9 cellular contexts compared by ENCODE assay signal in the genomic region with DNA sequence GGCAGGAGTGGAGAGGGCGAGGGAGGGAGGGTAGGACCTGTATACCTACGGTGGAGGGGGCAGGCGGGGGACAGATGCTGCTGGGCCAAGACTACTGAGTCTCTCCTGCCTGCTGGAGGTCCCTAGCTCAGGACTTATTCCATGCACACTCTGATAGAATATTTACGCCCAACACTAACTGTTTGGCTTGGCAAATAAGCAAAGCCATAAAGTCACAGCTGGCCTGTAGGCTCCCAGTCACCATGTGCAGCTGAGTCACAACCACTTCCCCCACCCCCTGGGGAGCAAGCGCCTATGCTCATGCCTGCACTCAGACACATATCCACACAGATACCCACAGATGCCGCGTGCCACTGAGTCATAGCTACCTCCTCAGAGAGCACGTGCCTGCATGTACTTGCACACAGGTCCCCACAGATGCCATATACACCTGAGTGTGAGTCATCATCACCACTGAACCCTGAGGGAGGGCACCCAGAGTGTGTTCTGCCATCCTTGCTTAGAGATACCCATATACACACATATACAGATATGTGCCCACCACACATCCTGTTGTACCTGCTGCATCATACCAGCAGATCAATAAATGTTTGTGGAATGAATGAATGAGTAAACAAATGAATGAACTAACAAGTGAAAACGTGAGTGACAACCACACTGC.
A peak's percentile ranks its signal among the peaks of the same experiment; 100 is the strongest.
DNase-seq lines count a peak whose midpoint lies in the region; ATAC-seq and TF ChIP-seq lines count a peak whose summit lies in the region.
"Had no signal": no experiment of that assay in that cellular context is flagged by ENCODE, and none has a peak within 500 bp of the region (broad histone marks: within the 10 kb centered on the region; RNA-seq: fewer than 3 reads in every experiment).

No MANE protein-coding gene starts in this region.

- H3K4me2 ChIP-seq in skeletal muscle satellite cell (ENCODE audit: low read length): peak overlapping the region; percentile 93

- intact Hi-C loops in CD14-positive monocyte (cut with micrococcal nuclease): loop anchor here (5.0 to 10.0 kb wide), 5 partner anchors 95 to 563 kb away; partner anchors contain the start of genes ADM (in 1 of the 2), SWAP70 (in 1 of the 2) and WEE1 (in 1 of the 2)
- intact Hi-C loops in adrenal gland (cut with DNase I): loop anchor here (2.0 to 10.0 kb wide), 4 partner anchors 145 to 545 kb away; partner anchors contain the start of gene ADM (in 1 of the 2)
- intact Hi-C loops in heart right ventricle (cut with DNase I): loop anchor here (2.0 to 10.0 kb wide), 14 partner anchors 58 to 975 kb away; partner anchors contain the start of gene ADM (in 6 of the 10)

- peak; percentile 85; the same call in 1 of the 2 replicates for TF ChIP-seq EP300 in Ishikawa (IDR thresholded peaks at IDR 0.05; ENCODE audit: borderline replicate concordance)

- H3K4me3 ChIP-seq in adrenal gland (no peak overlapping the region), heart right ventricle (peak overlapping the region in 8 of 10 donors; percentile 50 to 86 (median 79)), skeletal muscle satellite cell (ENCODE audit: low read length) (peak overlapping the region; percentile 68), HAP-1 (no peak overlapping the region; the same call in 1 of the 2 replicates)

- no peak for TF ChIP-seq CTCF in CD14-positive monocyte (IDR thresholded peaks at IDR 0.05)
- TF ChIP-seq CTCF in GM20000 (IDR thresholded peaks at IDR 0.05; ENCODE audit: extremely low read depth, missing control alignments): no peak
- no peak for TF ChIP-seq CTCF in adrenal gland (IDR thresholded peaks at IDR 0.05)
- no peak for TF ChIP-seq CTCF in heart right ventricle (IDR thresholded peaks at IDR 0.05)

- TF ChIP-seq RAD21 in Ishikawa (IDR thresholded peaks at IDR 0.05; ENCODE audit: low read depth): no peak

- H3K4me1 ChIP-seq in adrenal gland (replicated peaks in 1 of 2) (peaks cover 12 to 23% of the 10 kb centered on the region in 2 donors), heart right ventricle (peaks cover 14 to 73% (median 48%) of the 10 kb centered on the region in 9 donors), skeletal muscle satellite cell (ENCODE audit: control insufficient read depth, insufficient read depth, low read length) (peaks cover 61% of the 10 kb centered on the region), HAP-1 (peaks cover 27% of the 10 kb centered on the region)

- H3K4me3 Mint-ChIP-seq in CD14-positive monocyte: peak overlapping the region; percentile 75 to 84

- H3K9me3 Mint-ChIP-seq in CD14-positive monocyte: peaks cover 0 to 2% (median 0%) of the 10 kb centered on the region in 7 donors

- peak; percentile 100 for DNase-seq in CD14-positive monocyte (ENCODE audit: low spot score)
- DNase-seq in GM20000 (ENCODE audit: low spot score): peak; percentile 71
- DNase-seq in SW480 (ENCODE audit: low spot score): peak; percentile 100
- DNase-seq in adrenal gland: peak; percentile 55 to 89 (median 80)
- DNase-seq in heart right ventricle: peak; percentile 76 to 84
- DNase-seq in HAP-1 (ENCODE audit: low spot score in 2 of 2): no peak

- H3K36me3 Mint-ChIP-seq in CD14-positive monocyte: peaks cover 0 to 3% of the 10 kb centered on the region in 2 donors

- peak overlapping the region in 6 of 7 donors; percentile 64 to 94 (median 86) for H3K27ac Mint-ChIP-seq in CD14-positive monocyte

- peaks cover 38% of the 10 kb centered on the region for H3K4me1 Mint-ChIP-seq in CD14-positive monocyte

- peak overlapping the region; percentile 89 for H3K9ac ChIP-seq in skeletal muscle satellite cell (ENCODE audit: low read depth, low read length)

- H3K9me3 ChIP-seq in adrenal gland (replicated peaks in 1 of 3) (no peaks in the 10 kb centered on the region), heart right ventricle (no peaks in the 10 kb centered on the region), skeletal muscle satellite cell (replicated peaks; ENCODE audit: low read length) (no peaks in the 10 kb centered on the region), HAP-1 (no peaks in the 10 kb centered on the region)

- in situ Hi-C loops in HAP-1 (cut with MboI; ENCODE audit: low sequenced_read_pairs): loop anchor here (5.0 to 10.0 kb wide), 3 partner anchors 208 to 975 kb away; partner anchors contain the start of gene ADM

- no peaks in the 10 kb centered on the region for H3K27me3 ChIP-seq in adrenal gland
- no peaks in the 10 kb centered on the region for H3K27me3 ChIP-seq in heart right ventricle
- H3K27me3 ChIP-seq in skeletal muscle satellite cell (ENCODE audit: control insufficient read depth, insufficient read depth, low read length): no peaks in the 10 kb centered on the region
- H3K27me3 ChIP-seq in HAP-1 (ENCODE audit: low read depth): no peaks in the 10 kb centered on the region

- peaks cover 5 to 8% (median 7%) of the 10 kb centered on the region in 3 donors for H3K27me3 Mint-ChIP-seq in CD14-positive monocyte (ENCODE audit: low read depth in 3 of 3)

- WGBS in adrenal gland, 4 donors: 61 to 70% (median 67%) methylated on average over 6 to 9 of the region's 9 CpGs
- WGBS in heart right ventricle, 2 donors: 26 to 34% methylated on average over 9 of the region's 9 CpGs

- peak; percentile 50 to 75 (median 68) for ATAC-seq in heart right ventricle

- H3K36me3 ChIP-seq in adrenal gland (replicated peaks in 1 of 2) (no peaks in the 10 kb centered on the region), heart right ventricle (no peaks in the 10 kb centered on the region), skeletal muscle satellite cell (ENCODE audit: insufficient read depth, low read length) (no peaks in the 10 kb centered on the region), HAP-1 (replicated peaks) (no peaks in the 10 kb centered on the region)

- H3K27ac ChIP-seq in adrenal gland (peak overlapping the region in 4 of 5 donors; percentile 64 to 84 (median 78)), heart right ventricle (peak overlapping the region; percentile 57 to 97 (median 94))
- H3K27ac ChIP-seq: SK-N-MC had no signal

- no peak for TF ChIP-seq POLR2A in adrenal gland (IDR thresholded peaks at IDR 0.05)

TF ChIP-seq in Ishikawa, 13 proteins besides CTCF, POLR2A, EP300 and RAD21:
- TF ChIP-seq TAF1 (IDR thresholded peaks at IDR 0.05; ENCODE audit: low read depth) (no peak), FOXM1 (IDR thresholded peaks at IDR 0.05; ENCODE audit: borderline replicate concordance, low read depth) (peak; percentile 46; the same call in 1 of the 2 replicates), CEBPB (IDR thresholded peaks at IDR 0.05) (0 out of 2 replicates have a peak, but pooled peaks have one; percentile 2), TEAD4 (IDR thresholded peaks at IDR 0.05) (peak; percentile 71), EGR1 (IDR thresholded peaks at IDR 0.05) (no peak), ZBTB7A (IDR thresholded peaks at IDR 0.05; ENCODE audit: low read depth) (no peak), TCF12 (IDR thresholded peaks at IDR 0.05; ENCODE audit: low read depth) (peak; percentile 90), NFIC (IDR thresholded peaks at IDR 0.05) (peak; percentile 50)
- TF ChIP-seq, protein P1, sequence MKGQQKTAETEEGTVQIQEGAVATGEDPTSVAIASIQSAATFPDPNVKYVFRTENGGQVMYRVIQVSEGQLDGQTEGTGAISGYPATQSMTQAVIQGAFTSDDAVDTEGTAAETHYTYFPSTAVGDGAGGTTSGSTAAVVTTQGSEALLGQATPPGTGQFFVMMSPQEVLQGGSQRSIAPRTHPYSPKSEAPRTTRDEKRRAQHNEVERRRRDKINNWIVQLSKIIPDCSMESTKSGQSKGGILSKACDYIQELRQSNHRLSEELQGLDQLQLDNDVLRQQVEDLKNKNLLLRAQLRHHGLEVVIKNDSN (IDR thresholded peaks at IDR 0.05): peak; percentile 77
- TF ChIP-seq, protein P2, sequence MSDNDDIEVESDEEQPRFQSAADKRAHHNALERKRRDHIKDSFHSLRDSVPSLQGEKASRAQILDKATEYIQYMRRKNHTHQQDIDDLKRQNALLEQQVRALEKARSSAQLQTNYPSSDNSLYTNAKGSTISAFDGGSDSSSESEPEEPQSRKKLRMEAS (IDR thresholded peaks at IDR 0.05): peak; percentile 93
TF ChIP-seq in Ishikawa: peak in this region for 7.

Comparison
In these comparisons a context has a peak if more than half of its experiments do, and no peak if none do; other contexts are left out.
1. DNase-seq: peak in CD14-positive monocyte (single experiment), GM20000 (single experiment), SW480 (single experiment), adrenal gland (7 of 7) and heart right ventricle (2 of 2); none in HAP-1 (0 of 2).
2. H3K4me3 ChIP-seq: peak in heart right ventricle (8 of 10) and skeletal muscle satellite cell (single experiment); none in adrenal gland (0 of 4) and HAP-1 (single experiment).